1 cellular context compared by ENCODE assay signal in genomic region chr1:238589843-238590435, GRCh38.
TF ChIP-seq lines count a peak whose summit lies in the region.

No MANE protein-coding gene starts in this region.

TF ChIP-seq in WTC11, 78 proteins besides CTCF, POLR2A, EP300 and RAD21 (continued from another document):
- TF ChIP-seq PRDM15 (CRISPR knock-in tag; IDR thresholded peaks at IDR 0.05) (no peak), ELF4 (CRISPR knock-in tag; IDR thresholded peaks at IDR 0.05; ENCODE audit: low read depth) (no peak)
TF ChIP-seq in WTC11: peak in this region for 0.
